In the genomic region with DNA sequence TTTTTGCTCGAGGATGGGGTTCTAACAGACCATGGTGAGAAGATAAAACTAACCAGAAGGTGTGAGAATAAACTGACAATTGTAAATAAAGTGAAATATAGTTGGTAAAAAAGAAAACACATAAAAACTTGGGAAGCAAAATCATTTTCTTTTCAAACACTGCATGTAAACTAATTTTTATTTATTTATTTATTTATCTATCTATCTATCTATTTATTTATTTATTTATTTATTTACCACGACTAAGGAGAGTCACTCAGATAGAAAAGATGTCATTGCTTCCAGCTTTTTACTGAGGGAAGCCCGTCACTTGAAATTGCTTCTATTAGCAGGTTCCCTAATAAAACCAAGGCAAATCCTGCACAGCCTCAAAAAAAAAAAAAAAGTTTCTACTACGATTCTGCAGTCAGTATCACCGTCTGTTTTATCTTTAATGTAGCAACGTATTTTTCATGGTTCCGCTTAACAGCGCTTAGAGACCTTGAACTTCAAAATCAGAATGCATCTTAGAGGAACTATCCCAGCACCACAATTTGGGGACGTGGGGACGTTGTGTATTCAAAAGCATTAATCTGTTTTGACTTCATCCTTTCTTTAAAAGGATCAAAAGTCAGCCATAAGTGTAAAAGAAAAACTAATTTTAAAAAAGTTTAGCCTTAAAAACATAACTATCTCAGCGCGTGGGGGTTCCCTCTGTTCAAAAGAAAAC, we compare ENCODE assay signal across 9 cellular contexts. TPM values are rescaled to one million over a fixed set of nuclear protein-coding genes. Genes with fewer than 3 reads are reported as not detected.
DNase-seq lines count a peak whose midpoint lies in the region; ATAC-seq, FAIRE-seq and TF ChIP-seq lines count a peak whose summit lies in the region.
"Had no signal": no experiment of that assay in that cellular context is flagged by ENCODE, and none has a peak within 500 bp of the region (broad histone marks: within the 10 kb centered on the region; RNA-seq: fewer than 3 reads in every experiment).

No MANE protein-coding gene starts in this region.

- H3K79me1 ChIP-seq in mesenchymal stem cell (replicated peaks; ENCODE audit: low read length, poor library complexity, severe bottlenecking) = no peaks in the 10 kb centered on the region

- H3K14ac ChIP-seq in mesenchymal stem cell (ENCODE audit: low read length in 2 of 2) = no peak overlapping the region

- H4K91ac ChIP-seq in mesenchymal stem cell (ENCODE audit: low read length) = no peak overlapping the region

- H2BK15ac ChIP-seq in mesenchymal stem cell (ENCODE audit: low read depth, poor library complexity, severe bottlenecking) = no peak overlapping the region

- 33% methylated on average over 10 of the region's 12 CpGs for WGBS in mesenchymal stem cell

- H2BK12ac ChIP-seq in mesenchymal stem cell (ENCODE audit: low read length in 2 of 2) = no peak overlapping the region

- peaks cover 10% of the 10 kb centered on the region for H3K4me1 ChIP-seq in DND-41 (ENCODE audit: insufficient read depth, low read length)
- H3K4me1 ChIP-seq in mesenchymal stem cell (ENCODE audit: control insufficient read depth, insufficient read depth, low read depth, low read length) = peaks cover 15% of the 10 kb centered on the region

- no peak overlapping the region for H3K23ac ChIP-seq in mesenchymal stem cell (ENCODE audit: low read length in 2 of 2)

- no peak overlapping the region for H3K18ac ChIP-seq in mesenchymal stem cell (ENCODE audit: low read depth in 1 of 2, low read length in 2 of 2)

- H3K4me3 ChIP-seq in DND-41 (ENCODE audit: low read depth in 1 of 2, low read length in 2 of 2) (0 out of 4 replicates have a peak overlapping the region, but pooled peaks of 1 of the 2 experiments have one; percentile 38), bronchial epithelial cell (ENCODE audit: low read depth, low read length) (peak overlapping the region; percentile 63), mesenchymal stem cell (ENCODE audit: insufficient read depth in 1 of 2, low read depth in 1 of 2, low read length in 2 of 2) (peak overlapping the region in 1 of 2 experiments; percentile 89)

- H2BK5ac ChIP-seq in mesenchymal stem cell (ENCODE audit: low read depth, low read length, poor library complexity, severe bottlenecking) = no peak overlapping the region

- H2AK5ac ChIP-seq in mesenchymal stem cell (ENCODE audit: low read length, severe bottlenecking) = no peak overlapping the region

- H4K20me1 ChIP-seq in DND-41 (ENCODE audit: insufficient read depth, low read length) = no peaks in the 10 kb centered on the region

- H3K4ac ChIP-seq in mesenchymal stem cell (ENCODE audit: low read depth in 1 of 2, low read length in 2 of 2) = no peak overlapping the region

- H3K9me3 ChIP-seq in DND-41 (ENCODE audit: insufficient read depth, low read length, severe bottlenecking) (no peaks in the 10 kb centered on the region), mesenchymal stem cell (ENCODE audit: control insufficient read depth, low read length) (no peaks in the 10 kb centered on the region)

- H3K4me2 ChIP-seq in DND-41 (ENCODE audit: insufficient read depth, low read length) (peak overlapping the region; percentile 59), mesenchymal stem cell (ENCODE audit: low read length, poor library complexity, severe bottlenecking) (peak overlapping the region; percentile 100)

- H3K36me3 ChIP-seq in DND-41 (ENCODE audit: insufficient read depth, low read length) (no peaks in the 10 kb centered on the region), bronchial epithelial cell (ENCODE audit: control insufficient read depth, insufficient read depth, low read length) (no peaks in the 10 kb centered on the region), mesenchymal stem cell (ENCODE audit: control insufficient read depth in 1 of 2, insufficient read depth in 2 of 2, low read depth in 1 of 2, low read length in 2 of 2) (no peaks in the 10 kb centered on the region)

- no peak for DNase-seq in DND-41
- DNase-seq in MV-4-11 (lab: John Stamatoyannopoulos, UW) = peak; percentile 38
- peak; percentile 12 for DNase-seq in bronchial epithelial cell (ENCODE audit: low read depth)
- peak; percentile 6 for DNase-seq in mesenchymal stem cell
- DNase-seq in HTR-8/SVneo (ENCODE audit: insufficient read length, low spot score) = no peak
- DNase-seq in NCI-H1930 (lab: John Stamatoyannopoulos, UW) = no peak
- no peak for DNase-seq in activated CD8-positive, alpha-beta memory T cell treated with anti-CD3 and anti-CD28 coated beads, Interleukin-2, amount 50 U/mL, for 4 hours

- H3K9ac ChIP-seq in DND-41 (ENCODE audit: low read depth, low read length) (no peak overlapping the region), mesenchymal stem cell (ENCODE audit: low read length) (peak overlapping the region; percentile 99)

- FAIRE-seq in bronchial epithelial cell (lab: Jason Lieb, UNC) (no peak), HTR-8/SVneo (lab: Jason Lieb, UNC) (no peak)

- H2AFZ ChIP-seq in DND-41 (ENCODE audit: low read depth, low read length) = no peak overlapping the region
- no peak overlapping the region for H2AFZ ChIP-seq in mesenchymal stem cell (ENCODE audit: low read depth, low read length)

- peaks cover 21% of the 10 kb centered on the region for H3K27me3 ChIP-seq in DND-41 (ENCODE audit: insufficient read depth, low read length, poor library complexity)
- no peaks in the 10 kb centered on the region for H3K27me3 ChIP-seq in bronchial epithelial cell (ENCODE audit: control insufficient read depth, insufficient read depth, low read length)
- peaks cover 0 to 21% of the 10 kb centered on the region in 2 experiments for H3K27me3 ChIP-seq in mesenchymal stem cell (ENCODE audit: control insufficient read depth in 1 of 2, insufficient read depth in 1 of 2, low read length in 2 of 2)

- no peaks in the 10 kb centered on the region for H3K79me2 ChIP-seq in DND-41 (ENCODE audit: insufficient read depth, low read length)

- ATAC-seq in DND-41 (ENCODE audit: insufficient read depth, low read depth) (no peak), GM19455 (IDR thresholded peaks at IDR 0.05; ENCODE audit: unreplicated experiment) (no peak)

- H2BK120ac ChIP-seq in mesenchymal stem cell (ENCODE audit: low read depth, low read length) = no peak overlapping the region

- H3K27ac ChIP-seq in DND-41 (ENCODE audit: low read length) (no peak overlapping the region), mesenchymal stem cell (ENCODE audit: low read length, poor library complexity, severe bottlenecking) (no peak overlapping the region)

- no peak for TF ChIP-seq CTCF in DND-41 (IDR thresholded peaks at IDR 0.05; ENCODE audit: borderline replicate concordance, extremely low read depth, low read length, poor library complexity, severe bottlenecking)
- no peak for TF ChIP-seq CTCF in bronchial epithelial cell (IDR thresholded peaks at IDR 0.05; ENCODE audit: insufficient read depth, low read length, severe bottlenecking)

- no peak overlapping the region for H4K8ac ChIP-seq in mesenchymal stem cell (ENCODE audit: low read length)

RNA-seq across cellular contexts. Expression of gene EBLN1, which starts 33.2 kb away (rescaled TPM):
- total RNA-seq in bronchial epithelial cell = not detected in 2 replicates
- not detected for polyA plus RNA-seq in mesenchymal stem cell (2013, experiment 1 of 2)
- polyA plus RNA-seq in mesenchymal stem cell (2013, experiment 2 of 2) = not detected
- total RNA-seq: NCI-H460 had no signal

Comparison
In these comparisons a context has a peak if more than half of its experiments do, and no peak if none do; other contexts are left out.
1. DNase-seq: peak in MV-4-11 (single experiment), bronchial epithelial cell (single experiment) and mesenchymal stem cell (single experiment); none in DND-41 (single experiment), HTR-8/SVneo (single experiment), NCI-H1930 (0 of 2) and activated CD8-positive, alpha-beta memory T cell treated with anti-CD3 and anti-CD28 coated beads, Interleukin-2, amount 50 U/mL, for 4 hours (single experiment).